In the genomic region with DNA sequence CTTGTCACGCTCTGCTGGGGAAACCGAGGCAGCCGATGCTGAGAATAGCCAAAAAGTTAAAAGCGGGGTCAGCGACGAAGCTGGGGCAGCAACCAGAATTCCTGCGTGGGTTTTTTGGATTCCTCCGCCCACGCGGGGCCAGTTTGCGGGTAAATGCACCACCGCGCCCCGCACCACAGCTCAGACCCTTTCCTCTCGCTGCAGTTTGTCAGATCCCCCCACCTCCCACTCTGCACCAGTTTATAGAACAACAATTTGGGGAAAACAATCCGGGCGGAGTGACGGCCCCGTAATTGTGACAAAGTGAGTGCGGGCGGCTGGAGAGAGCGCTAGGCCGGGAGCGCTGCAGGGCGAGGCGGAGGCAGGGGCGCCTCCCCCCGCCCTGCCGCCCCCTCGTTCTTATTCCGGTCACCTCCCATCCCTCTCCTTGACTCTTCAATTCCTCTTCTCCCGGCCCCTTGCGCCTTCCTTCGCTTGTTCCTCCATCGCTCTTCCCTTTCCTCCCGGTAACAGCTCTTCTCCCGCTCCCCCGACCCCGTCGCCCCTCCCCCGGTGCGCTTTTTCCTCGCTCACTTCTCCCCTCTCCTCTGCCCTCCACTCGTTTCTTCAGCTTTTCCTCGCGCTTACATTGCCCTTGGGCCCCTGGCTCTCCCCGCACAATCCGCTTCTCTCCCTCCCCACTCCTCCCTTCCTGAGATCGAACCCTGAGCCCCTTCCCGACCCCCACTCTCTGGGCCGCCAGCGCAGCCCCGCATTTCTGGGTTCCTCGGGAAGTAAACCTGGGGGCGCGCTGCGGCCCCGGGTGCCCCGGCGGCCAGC, we compare ENCODE assay signal across 10 cellular contexts. TPM values are rescaled to one million over a fixed set of nuclear protein-coding genes. Genes with fewer than 3 reads are reported as not detected.
DNase-seq lines count a peak whose midpoint lies in the region; ATAC-seq and TF ChIP-seq lines count a peak whose summit lies in the region.
"Had no signal": no experiment of that assay in that cellular context is flagged by ENCODE, and none has a peak within 500 bp of the region (broad histone marks: within the 10 kb centered on the region; RNA-seq: fewer than 3 reads in every experiment).

No MANE protein-coding gene starts in this region.

- DNase-seq in AG08396 (ENCODE audit: low spot score) (peak; percentile 39), mammary epithelial cell (no peak), G401 (ENCODE audit: low spot score) (no peak), erythroblast (lab: John Stamatoyannopoulos, UW) (no peak)
- no peak for DNase-seq in naive thymus-derived CD8-positive, alpha-beta T cell

- no TSS peak for BruUV-seq in mammary epithelial cell (replicated peaks; lab: Mats Ljungman, UMichigan)

- H3K36me3 ChIP-seq in mammary epithelial cell (ENCODE audit: insufficient read depth, low read length) = no peaks in the 10 kb centered on the region

- 7% methylated on average over 22 of the region's 60 CpGs for WGBS in mammary epithelial cell (ENCODE audit: low coverage, missing lambda C conversion rate)

- H3K27ac Mint-ChIP-seq in naive thymus-derived CD8-positive, alpha-beta T cell = peak overlapping the region in 1 of 10 donors; percentile 59

- peaks cover 35% of the 10 kb centered on the region for H3K4me1 ChIP-seq in mammary epithelial cell (ENCODE audit: insufficient read depth, low read length)

- POLR2A ChIA-PET in naive thymus-derived CD8-positive, alpha-beta T cell (lab: Charles Lee) = interaction anchor here (0.6 to 2.3 kb wide), 3 partner anchors 11 to 1369 kb away, joined by 3 to 9 read pairs (median 6); a partner anchor contains a TSS

- TF ChIP-seq POLR2A in erythroblast (IDR thresholded peaks at IDR 0.05; ENCODE audit: low read length) = no peak

- H3K4me1 Mint-ChIP-seq in naive thymus-derived CD8-positive, alpha-beta T cell = peaks cover 20 to 53% (median 46%) of the 10 kb centered on the region in 4 donors

- H3K27me3 Mint-ChIP-seq in naive thymus-derived CD8-positive, alpha-beta T cell = peaks cover 18 to 78% (median 47%) of the 10 kb centered on the region in 5 donors

- H3K4me3 ChIP-seq in GM12875 (ENCODE audit: low read depth, low read length) (peak overlapping the region; percentile 36), mammary epithelial cell (replicated peaks in 1 of 3; ENCODE audit: insufficient read depth in 1 of 3, low read depth in 2 of 3, low read length in 3 of 3) (peak overlapping the region in 1 of 3 experiments; percentile 24)

- CTCF ChIA-PET in mammary epithelial cell (lab: Charles Lee; ENCODE audit: low non-redundant PET) = interaction anchor here (0.6 to 0.7 kb wide), 2 partner anchors 9 to 57 kb away, joined by 3 to 5 read pairs; no protein-coding TSS in a partner anchor

- no peaks in the 10 kb centered on the region for H3K9me3 Mint-ChIP-seq in naive thymus-derived CD8-positive, alpha-beta T cell

- peak overlapping the region; percentile 59 to 91 (median 79) for H3K4me3 Mint-ChIP-seq in naive thymus-derived CD8-positive, alpha-beta T cell

- no peak for ATAC-seq in naive thymus-derived CD8-positive, alpha-beta T cell
- ATAC-seq in HG03442 (IDR thresholded peaks at IDR 0.05; ENCODE audit: unreplicated experiment) (no peak), HG03439 (IDR thresholded peaks at IDR 0.05; ENCODE audit: unreplicated experiment) (no peak)
- ATAC-seq: sciatic nerve had no signal

- H3K79me2 ChIP-seq in mammary epithelial cell (ENCODE audit: insufficient read depth, low read length) = no peaks in the 10 kb centered on the region

- dilution Hi-C loops in mammary epithelial cell (cut with HindIII; ENCODE audit: low sequenced_read_pairs) = no loop called here

- H3K36me3 Mint-ChIP-seq in naive thymus-derived CD8-positive, alpha-beta T cell = peaks cover 0 to 4% (median 0%) of the 10 kb centered on the region in 3 donors

- no peak overlapping the region for H3K9ac ChIP-seq in mammary epithelial cell (ENCODE audit: insufficient read depth, low read length)

- H2AFZ ChIP-seq in mammary epithelial cell (ENCODE audit: low read depth, low read length) = peak overlapping the region; percentile 69

- H4K20me1 ChIP-seq in mammary epithelial cell (ENCODE audit: insufficient read depth, low read length) = no peaks in the 10 kb centered on the region

- TF ChIP-seq CTCF in GM12875 (IDR thresholded peaks at IDR 0.05; ENCODE audit: borderline replicate concordance, insufficient read depth, low read depth, low read length) (no peak), mammary epithelial cell (conservative IDR thresholded peaks at IDR 0.05 in 1 of 2, IDR thresholded peaks at IDR 0.05 in 1 of 2; ENCODE audit: extremely low read depth in 1 of 2, insufficient read depth in 1 of 2, low read depth in 1 of 2, low read length in 2 of 2) (no peak)

- H3K4me2 ChIP-seq in mammary epithelial cell (ENCODE audit: insufficient read depth, low read depth, low read length) = peak overlapping the region; percentile 77

- no peak overlapping the region for H3K27ac ChIP-seq in mammary epithelial cell (ENCODE audit: insufficient read depth, low read depth, low read length)

- H3K27me3 ChIP-seq in mammary epithelial cell (ENCODE audit: insufficient read depth, low read length) = peaks cover 25% of the 10 kb centered on the region

- H3K9me3 ChIP-seq in mammary epithelial cell (replicated peaks; ENCODE audit: insufficient read depth, low read length) = no peaks in the 10 kb centered on the region

- intact Hi-C loops in mammary epithelial cell (cut with micrococcal nuclease) = loop anchor here (5.0 kb wide), 1 partner anchor 214 kb away; a partner anchor contains a TSS

- in situ Hi-C loops in mammary epithelial cell (cut with MboI; ENCODE audit: low sequenced_read_pairs in 2 of 2) (no loop called here), G401 (cut with HindIII; ENCODE audit: low sequenced_read_pairs) (no loop called here)

RNA-seq across cellular contexts. Expression of a gene that starts 0.6 kb away (rescaled TPM):
- total RNA-seq in mammary epithelial cell = under 1 TPM; 0.14 to 0.17 TPM
- polyA plus RNA-seq in mammary epithelial cell = 0.03 TPM
- polyA minus RNA-seq in mammary epithelial cell = not detected
- not detected for total RNA-seq in naive thymus-derived CD8-positive, alpha-beta T cell
- not detected for polyA plus RNA-seq in naive thymus-derived CD8-positive, alpha-beta T cell
- 3.2 and 4.1 TPM in 2 replicates for total RNA-seq in G401 (2014; rRNA removed; shearing (Covaris generic))
- total RNA-seq: activated CD8-positive, alpha-beta memory T cell treated with anti-CD3 and anti-CD28 coated beads for 36 hours; sciatic nerve had no signal

RNA-seq across cellular contexts. Expression of a gene that starts 9.1 kb away (rescaled TPM):
- total RNA-seq in mammary epithelial cell = under 1 TPM in 1 of 2 donors, not detected in 1; 0.24 TPM
- polyA plus RNA-seq in mammary epithelial cell = 0.03 TPM
- polyA minus RNA-seq in mammary epithelial cell = not detected
- not detected for total RNA-seq in naive thymus-derived CD8-positive, alpha-beta T cell
- polyA plus RNA-seq in naive thymus-derived CD8-positive, alpha-beta T cell = not detected
- total RNA-seq in G401 (2014; rRNA removed; shearing (Covaris generic)) = 9.7 and 16.4 TPM in 2 replicates
- total RNA-seq: activated CD8-positive, alpha-beta memory T cell treated with anti-CD3 and anti-CD28 coated beads for 36 hours; sciatic nerve had no signal

RNA-seq across cellular contexts. Expression of a gene that starts 21.2 kb away (rescaled TPM):
- total RNA-seq in mammary epithelial cell = 10 to 100 TPM; 22.3 to 51.2 TPM
- polyA plus RNA-seq in mammary epithelial cell = 35.2 TPM
- 88.5 TPM for polyA minus RNA-seq in mammary epithelial cell
- total RNA-seq in naive thymus-derived CD8-positive, alpha-beta T cell = 1 to 10 TPM; 5.9 to 6.3 TPM
- 1 to 10 TPM; 2.7 to 5.7 (median 3.9) TPM for polyA plus RNA-seq in naive thymus-derived CD8-positive, alpha-beta T cell
- 65.1 and 67.0 TPM in 2 replicates for total RNA-seq in G401 (2014; rRNA removed; shearing (Covaris generic))

RNA-seq across cellular contexts. Expression of a gene that starts 23.0 kb away (rescaled TPM):
- 10 to 100 TPM in 1 of 2 donors, under 1 TPM in 1; 0.33 to 34.2 TPM for total RNA-seq in mammary epithelial cell
- 23.0 TPM for polyA plus RNA-seq in mammary epithelial cell
- polyA minus RNA-seq in mammary epithelial cell = 30.6 TPM
- total RNA-seq in naive thymus-derived CD8-positive, alpha-beta T cell = 1 to 10 TPM in 1 of 2 experiments, under 1 TPM in 1; 0.62 to 1.7 TPM
- polyA plus RNA-seq in naive thymus-derived CD8-positive, alpha-beta T cell = under 1 TPM in 1 of 3 donors, not detected in 2; 0.24 TPM
- 39.1 and 43.0 TPM in 2 replicates for total RNA-seq in G401 (2014; rRNA removed; shearing (Covaris generic))

RNA-seq across cellular contexts. Expression of a gene that starts 51.1 kb away (rescaled TPM):
- under 1 TPM in 1 of 2 donors, not detected in 1; 0.35 TPM for total RNA-seq in mammary epithelial cell
- not detected for polyA plus RNA-seq in mammary epithelial cell
- not detected for polyA minus RNA-seq in mammary epithelial cell
- not detected for total RNA-seq in naive thymus-derived CD8-positive, alpha-beta T cell
- not detected for polyA plus RNA-seq in naive thymus-derived CD8-positive, alpha-beta T cell
- 1.8 and 2.2 TPM in 2 replicates for total RNA-seq in G401 (2014; rRNA removed; shearing (Covaris generic))
- total RNA-seq: activated CD8-positive, alpha-beta memory T cell treated with anti-CD3 and anti-CD28 coated beads for 36 hours had no signal
